Comparison of ENCODE assay signal across 1 cellular context in the genomic region with DNA sequence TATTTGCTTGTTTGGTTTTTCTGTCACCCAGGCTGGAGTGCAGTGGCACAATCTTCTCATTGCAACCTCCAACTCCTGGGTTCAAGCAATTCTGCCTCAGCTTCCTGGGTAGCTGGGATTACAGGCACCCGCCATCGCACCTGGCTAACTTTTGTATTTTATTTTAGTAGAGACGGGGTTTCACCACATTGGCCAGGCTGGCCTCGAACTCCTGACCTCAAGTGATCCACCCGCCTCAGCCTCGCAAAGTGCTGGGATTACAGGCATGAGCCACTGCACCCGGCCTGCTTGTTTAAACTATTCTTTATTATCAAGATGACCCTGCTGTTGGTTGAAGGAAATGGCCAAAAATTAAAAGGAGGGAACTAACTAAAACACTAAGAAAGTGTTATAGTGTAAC.
A peak's percentile ranks its signal among the peaks of the same experiment; 100 is the strongest.
TF ChIP-seq lines count a peak whose summit lies in the region.
"Not testable (repeated sequence)": the region's sequence is repeated elsewhere in the genome, so short reads cannot be mapped to it uniquely, and the experiment has no call there.

No MANE protein-coding gene starts in this region.

TF ChIP-seq in HepG2, 621 proteins besides CTCF, POLR2A, EP300 and RAD21:
- TF ChIP-seq NR2F6 (IDR thresholded peaks at IDR 0.05) (0 out of 2 replicates have a peak, but pooled peaks have one; percentile 20), ZMYM4 (CRISPR knock-in tag; IDR thresholded peaks at IDR 0.05) (0 out of 2 replicates have a peak, but pooled peaks have one; percentile 31), RARA (CRISPR knock-in tag; IDR thresholded peaks at IDR 0.05) (0 out of 2 replicates have a peak, but pooled peaks have one; percentile 8)
- not testable (repeated sequence) for TF ChIP-seq NR2F6 (CRISPR knock-in tag; IDR thresholded peaks at IDR 0.05)
- TF ChIP-seq, protein P1, sequence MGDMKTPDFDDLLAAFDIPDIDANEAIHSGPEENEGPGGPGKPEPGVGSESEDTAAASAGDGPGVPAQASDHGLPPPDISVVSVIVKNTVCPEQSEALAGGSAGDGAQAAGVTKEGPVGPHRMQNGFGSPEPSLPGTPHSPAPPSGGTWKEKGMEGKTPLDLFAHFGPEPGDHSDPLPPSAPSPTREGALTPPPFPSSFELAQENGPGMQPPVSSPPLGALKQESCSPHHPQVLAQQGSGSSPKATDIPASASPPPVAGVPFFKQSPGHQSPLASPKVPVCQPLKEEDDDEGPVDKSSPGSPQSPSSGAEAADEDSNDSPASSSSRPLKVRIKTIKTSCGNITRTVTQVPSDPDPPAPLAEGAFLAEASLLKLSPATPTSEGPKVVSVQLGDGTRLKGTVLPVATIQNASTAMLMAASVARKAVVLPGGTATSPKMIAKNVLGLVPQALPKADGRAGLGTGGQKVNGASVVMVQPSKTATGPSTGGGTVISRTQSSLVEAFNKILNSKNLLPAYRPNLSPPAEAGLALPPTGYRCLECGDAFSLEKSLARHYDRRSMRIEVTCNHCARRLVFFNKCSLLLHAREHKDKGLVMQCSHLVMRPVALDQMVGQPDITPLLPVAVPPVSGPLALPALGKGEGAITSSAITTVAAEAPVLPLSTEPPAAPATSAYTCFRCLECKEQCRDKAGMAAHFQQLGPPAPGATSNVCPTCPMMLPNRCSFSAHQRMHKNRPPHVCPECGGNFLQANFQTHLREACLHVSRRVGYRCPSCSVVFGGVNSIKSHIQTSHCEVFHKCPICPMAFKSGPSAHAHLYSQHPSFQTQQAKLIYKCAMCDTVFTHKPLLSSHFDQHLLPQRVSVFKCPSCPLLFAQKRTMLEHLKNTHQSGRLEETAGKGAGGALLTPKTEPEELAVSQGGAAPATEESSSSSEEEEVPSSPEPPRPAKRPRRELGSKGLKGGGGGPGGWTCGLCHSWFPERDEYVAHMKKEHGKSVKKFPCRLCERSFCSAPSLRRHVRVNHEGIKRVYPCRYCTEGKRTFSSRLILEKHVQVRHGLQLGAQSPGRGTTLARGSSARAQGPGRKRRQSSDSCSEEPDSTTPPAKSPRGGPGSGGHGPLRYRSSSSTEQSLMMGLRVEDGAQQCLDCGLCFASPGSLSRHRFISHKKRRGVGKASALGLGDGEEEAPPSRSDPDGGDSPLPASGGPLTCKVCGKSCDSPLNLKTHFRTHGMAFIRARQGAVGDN (CRISPR knock-in tag; IDR thresholded peaks at IDR 0.05) = peak; percentile 21; the same call in 1 of the 2 replicates
- TF ChIP-seq, protein P2, sequence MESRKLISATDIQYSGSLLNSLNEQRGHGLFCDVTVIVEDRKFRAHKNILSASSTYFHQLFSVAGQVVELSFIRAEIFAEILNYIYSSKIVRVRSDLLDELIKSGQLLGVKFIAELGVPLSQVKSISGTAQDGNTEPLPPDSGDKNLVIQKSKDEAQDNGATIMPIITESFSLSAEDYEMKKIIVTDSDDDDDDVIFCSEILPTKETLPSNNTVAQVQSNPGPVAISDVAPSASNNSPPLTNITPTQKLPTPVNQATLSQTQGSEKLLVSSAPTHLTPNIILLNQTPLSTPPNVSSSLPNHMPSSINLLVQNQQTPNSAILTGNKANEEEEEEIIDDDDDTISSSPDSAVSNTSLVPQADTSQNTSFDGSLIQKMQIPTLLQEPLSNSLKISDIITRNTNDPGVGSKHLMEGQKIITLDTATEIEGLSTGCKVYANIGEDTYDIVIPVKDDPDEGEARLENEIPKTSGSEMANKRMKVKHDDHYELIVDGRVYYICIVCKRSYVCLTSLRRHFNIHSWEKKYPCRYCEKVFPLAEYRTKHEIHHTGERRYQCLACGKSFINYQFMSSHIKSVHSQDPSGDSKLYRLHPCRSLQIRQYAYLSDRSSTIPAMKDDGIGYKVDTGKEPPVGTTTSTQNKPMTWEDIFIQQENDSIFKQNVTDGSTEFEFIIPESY (CRISPR knock-in tag; IDR thresholded peaks at IDR 0.05) = 0 out of 2 replicates have a peak, but pooled peaks have one; percentile 25
